Comparison of ENCODE assay signal across 8 cellular contexts in the genomic region with DNA sequence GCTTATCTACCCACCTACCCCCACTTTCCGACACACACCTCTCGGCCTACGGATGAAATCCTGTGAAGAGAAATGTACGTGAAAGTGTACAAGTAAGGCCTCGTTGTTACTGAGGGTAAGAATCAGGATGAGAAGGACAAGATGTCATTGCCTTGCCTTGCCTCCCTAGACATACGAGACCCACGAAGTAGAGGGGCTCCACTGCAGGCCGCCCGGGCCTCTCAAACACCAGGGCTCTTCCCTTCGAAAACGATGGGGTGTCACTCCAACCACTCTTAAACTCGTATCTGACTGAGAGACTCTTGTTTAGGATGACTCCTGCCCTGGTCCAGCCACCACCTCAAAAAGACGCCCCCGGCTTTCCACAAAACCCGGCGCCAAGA. TPM values are rescaled to one million over a fixed set of nuclear protein-coding genes. Genes with fewer than 3 reads are reported as not detected.
A peak's percentile ranks its signal among the peaks of the same experiment; 100 is the strongest.
DNase-seq lines count a peak whose midpoint lies in the region; ATAC-seq and TF ChIP-seq lines count a peak whose summit lies in the region.

No MANE protein-coding gene starts in this region.

- peak in 1 of 3 donors; percentile 44 for DNase-seq in CD4-positive, CD25-positive, alpha-beta regulatory T cell
- DNase-seq in MG63, result no peak
- no peak for DNase-seq in choroid plexus epithelial cell (ENCODE audit: low read depth)
- no peak for DNase-seq in NCI-H2196 treated with DMSO at 0.1 percent for 48 hours (lab: John Stamatoyannopoulos, UW; ENCODE audit: unreplicated experiment)
- no peak for DNase-seq in stimulated activated naive CD4-positive, alpha-beta T cell treated with Interleukin-2 at 50 U/mL for 16 hours (lab: John Stamatoyannopoulos, UW)
- no peak for DNase-seq in SKM-1 treated with dmso at 0.1 percent for 144 hours (lab: John Stamatoyannopoulos, UW; ENCODE audit: unreplicated experiment)

- H3K9me3 ChIP-seq in CD4-positive, CD25-positive, alpha-beta regulatory T cell (ENCODE audit: control insufficient read depth in 2 of 2, low read length in 2 of 2), result no peaks in the 10 kb centered on the region
- H3K9me3 ChIP-seq in MG63 (no peaks in the 10 kb centered on the region), muscle layer of duodenum (ENCODE audit: control insufficient read depth in 1 of 2, low read length in 2 of 2) (no peaks in the 10 kb centered on the region)

- no peak for TF ChIP-seq CTCF in choroid plexus epithelial cell (conservative IDR thresholded peaks at IDR 0.05; ENCODE audit: low read depth, low read length)

- H3K4me3 Mint-ChIP-seq in CD4-positive, CD25-positive, alpha-beta regulatory T cell, result peak overlapping the region; percentile 92 to 99 (median 98)

- no peaks in the 10 kb centered on the region for H3K36me3 ChIP-seq in CD4-positive, CD25-positive, alpha-beta regulatory T cell (ENCODE audit: control insufficient read depth, insufficient read depth, low read length)
- H3K36me3 ChIP-seq in MG63, result peaks cover 27% of the 10 kb centered on the region
- H3K36me3 ChIP-seq in muscle layer of duodenum (ENCODE audit: control insufficient read depth in 1 of 2, insufficient read depth in 2 of 2, low read length in 2 of 2), result no peaks in the 10 kb centered on the region

- peaks cover 12% of the 10 kb centered on the region for H3K4me1 ChIP-seq in CD4-positive, CD25-positive, alpha-beta regulatory T cell (ENCODE audit: control insufficient read depth, insufficient read depth, low read length, poor library complexity, severe bottlenecking)
- peaks cover 0 to 10% of the 10 kb centered on the region in 2 donors for H3K4me1 ChIP-seq in muscle layer of duodenum (ENCODE audit: control insufficient read depth in 1 of 2, insufficient read depth in 2 of 2, low read length in 2 of 2)

- no peaks in the 10 kb centered on the region for H3K27me3 ChIP-seq in CD4-positive, CD25-positive, alpha-beta regulatory T cell (ENCODE audit: control insufficient read depth, insufficient read depth, low read length)
- H3K27me3 ChIP-seq in MG63, result no peaks in the 10 kb centered on the region
- no peaks in the 10 kb centered on the region for H3K27me3 ChIP-seq in muscle layer of duodenum (ENCODE audit: low read depth, low read length)

- H3K4me3 ChIP-seq in CD4-positive, CD25-positive, alpha-beta regulatory T cell (ENCODE audit: low read depth, low read length), result peak overlapping the region; percentile 87
- H3K4me3 ChIP-seq in MG63, result peak overlapping the region; percentile 89
- peak overlapping the region; percentile 97 for H3K4me3 ChIP-seq in choroid plexus epithelial cell (ENCODE audit: low read depth, low read length)
- peak overlapping the region; percentile 63 to 92 for H3K4me3 ChIP-seq in muscle layer of duodenum (ENCODE audit: low read depth in 1 of 2, low read length in 2 of 2)

- H3K9me3 Mint-ChIP-seq in CD4-positive, CD25-positive, alpha-beta regulatory T cell, result no peaks in the 10 kb centered on the region

- H3K27ac ChIP-seq in CD4-positive, CD25-positive, alpha-beta regulatory T cell (ENCODE audit: insufficient read depth, low read length, poor library complexity, severe bottlenecking), result peak overlapping the region; percentile 76
- no peak overlapping the region for H3K27ac ChIP-seq in muscle layer of duodenum (ENCODE audit: low read length)

- peak overlapping the region; percentile 27 to 97 (median 92) for H3K27ac Mint-ChIP-seq in CD4-positive, CD25-positive, alpha-beta regulatory T cell

- ATAC-seq in CD4-positive, CD25-positive, alpha-beta regulatory T cell (ENCODE audit: low read depth in 2 of 2), result peak in 1 of 2 donors; percentile 2
- ATAC-seq in GM21423 (IDR thresholded peaks at IDR 0.05; ENCODE audit: unreplicated experiment), result peak; percentile 10

- no peaks in the 10 kb centered on the region for H3K27me3 Mint-ChIP-seq in CD4-positive, CD25-positive, alpha-beta regulatory T cell

- no peaks in the 10 kb centered on the region for H3K36me3 Mint-ChIP-seq in CD4-positive, CD25-positive, alpha-beta regulatory T cell

- peaks cover 13 to 48% (median 24%) of the 10 kb centered on the region in 4 donors for H3K4me1 Mint-ChIP-seq in CD4-positive, CD25-positive, alpha-beta regulatory T cell

RNA-seq across cellular contexts. Expression of gene RACGAP1, which starts 0.5 kb away (rescaled TPM):
- total RNA-seq in CD4-positive, CD25-positive, alpha-beta regulatory T cell, result 17.2 TPM
- polyA plus RNA-seq in CD4-positive, CD25-positive, alpha-beta regulatory T cell, result 10 to 100 TPM; 17.1 to 22.9 (median 18.0) TPM
- 157 and 166 TPM in 2 replicates for total RNA-seq in MG63 (2014; rRNA removed; shearing (Covaris generic); ENCODE audit: low replicate concordance)

RNA-seq across cellular contexts. Expression of gene ASIC1, which starts 32.6 kb away (rescaled TPM):
- total RNA-seq in CD4-positive, CD25-positive, alpha-beta regulatory T cell, result 2.1 TPM
- polyA plus RNA-seq in CD4-positive, CD25-positive, alpha-beta regulatory T cell, result under 1 TPM in 3 of 4 donors, not detected in 1; 0.47 to 0.49 (median 0.49) TPM
- total RNA-seq in MG63 (2014; rRNA removed; shearing (Covaris generic); ENCODE audit: low replicate concordance), result 1.5 and 1.7 TPM in 2 replicates

RNA-seq across cellular contexts. Expression of gene AQP6, which starts 52.0 kb away (rescaled TPM):
- total RNA-seq in CD4-positive, CD25-positive, alpha-beta regulatory T cell, result not detected
- not detected for polyA plus RNA-seq in CD4-positive, CD25-positive, alpha-beta regulatory T cell
- not detected in 2 replicates for total RNA-seq in MG63 (2014; rRNA removed; shearing (Covaris generic); ENCODE audit: low replicate concordance)
